21 cellular contexts compared by ENCODE assay signal in the genomic region with DNA sequence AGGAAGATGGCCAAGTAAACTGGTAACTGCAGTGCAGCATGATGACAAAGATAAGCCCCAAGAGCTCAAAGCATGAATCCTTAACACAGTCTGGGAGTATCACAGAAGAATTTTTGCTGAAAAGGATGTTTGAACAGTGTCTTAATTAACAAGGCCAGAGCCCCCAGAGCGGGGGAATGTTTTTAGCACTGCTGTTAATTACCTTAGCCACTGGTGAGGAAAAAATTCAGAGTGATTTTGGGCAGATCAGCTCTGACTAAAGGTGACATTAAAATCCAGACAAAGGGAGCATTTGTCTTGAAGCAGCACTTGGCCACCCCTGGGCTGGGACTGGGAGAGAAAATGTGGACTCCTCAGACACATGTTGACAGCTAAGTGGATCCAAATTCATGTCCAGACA. TPM values are rescaled to one million over a fixed set of nuclear protein-coding genes. Genes with fewer than 3 reads are reported as not detected.
"Had no signal": no experiment of that assay in that cellular context is flagged by ENCODE, and none has a peak within 500 bp of the region (broad histone marks: within the 10 kb centered on the region; RNA-seq: fewer than 3 reads in every experiment).

No MANE protein-coding gene starts in this region.

- H3K9me3 Mint-ChIP-seq: central memory CD8-positive, alpha-beta T cell had no signal

- H3K36me3 ChIP-seq: heart left ventricle, neutrophil, right lobe of liver, spleen, tibial artery had no signal

- H3K4me1 Mint-ChIP-seq: central memory CD8-positive, alpha-beta T cell; naive B cell; nephron; stimulated activated memory B cell treated with anti-CD40 and anti-IgM and Interleukin-4, amounts not matched to agents 10 μg/mL and 1 μg/mL and 100 μg/mL, for 72 hours had no signal

- H3K4me1 ChIP-seq: right lobe of liver, spleen, tibial artery had no signal

- H3K36me3 Mint-ChIP-seq: naive B cell; stimulated activated memory B cell treated with anti-CD40 and anti-IgM and Interleukin-4, amounts not matched to agents 10 μg/mL and 1 μg/mL and 100 μg/mL, for 72 hours had no signal

- H3K4me3 ChIP-seq: heart left ventricle, right lobe of liver, spleen, tibial artery had no signal

- DNase-seq: effector memory CD4-positive, alpha-beta T cell; erythroblast; foreskin melanocyte; heart left ventricle; hippocampal formation; kidney glomerular epithelial cell; naive B cell; right lobe of liver; spleen; stimulated activated CD4-positive, alpha-beta T cell treated with anti-CD3 and anti-CD28 coated beads, Interleukin-15, amount 100 ng/mL, for 24 hours; stimulated activated CD4-positive, alpha-beta T cell treated with anti-CD3 and anti-CD28 coated beads, Interleukin-1b, Interleukin-23, amount 100 ng/mL, for 48 hours; stimulated activated CD4-positive, alpha-beta T cell treated with anti-CD3 and anti-CD28 coated beads, Interleukin-4, amount 100 ng/mL, for 24 hours; tibial artery had no signal

- H3K4me3 Mint-ChIP-seq: central memory CD8-positive, alpha-beta T cell; naive B cell; nephron; stimulated activated memory B cell treated with anti-CD40 and anti-IgM and Interleukin-4, amounts not matched to agents 10 μg/mL and 1 μg/mL and 100 μg/mL, for 72 hours; stimulated activated naive CD8-positive, alpha-beta T cell treated with anti-CD3 and anti-CD28 coated beads, Interleukin-15, Interleukin-2, amounts not matched to agents 100 ng/mL and 50 ng/mL, for 24 hours had no signal

- H3K9me3 ChIP-seq: neutrophil, right lobe of liver had no signal

- H3K27me3 ChIP-seq: heart left ventricle, neutrophil, right lobe of liver, spleen, tibial artery had no signal

- H3K27ac ChIP-seq: heart left ventricle, neutrophil, right lobe of liver, spleen, tibial artery had no signal

- H3K27me3 Mint-ChIP-seq: stimulated activated memory B cell treated with anti-CD40 and anti-IgM and Interleukin-4, amounts not matched to agents 10 μg/mL and 1 μg/mL and 100 μg/mL, for 72 hours had no signal

- H3K27ac Mint-ChIP-seq: naive B cell; nephron; stimulated activated memory B cell treated with anti-CD40 and anti-IgM and Interleukin-4, amounts not matched to agents 10 μg/mL and 1 μg/mL and 100 μg/mL, for 72 hours; stimulated activated naive CD8-positive, alpha-beta T cell treated with anti-CD3 and anti-CD28 coated beads, Interleukin-15, Interleukin-2, amounts not matched to agents 100 ng/mL and 50 ng/mL, for 24 hours had no signal

RNA-seq across cellular contexts. Expression of gene ADAMTS18, which starts 30.0 kb away (rescaled TPM):
- total RNA-seq: osteocyte, right lobe of liver, spleen, ureter had no signal
- polyA plus RNA-seq: liver, spleen had no signal
